Comparison of ENCODE assay signal across 21 cellular contexts in genomic region chr13:114212096-114212495, GRCh38. TPM values are rescaled to one million over a fixed set of nuclear protein-coding genes. Genes with fewer than 3 reads are reported as not detected.
DNase-seq lines count a peak whose midpoint lies in the region; ATAC-seq and TF ChIP-seq lines count a peak whose summit lies in the region.
"Had no signal": no experiment of that assay in that cellular context is flagged by ENCODE, and none has a peak within 500 bp of the region (broad histone marks: within the 10 kb centered on the region; RNA-seq: fewer than 3 reads in every experiment).

No MANE protein-coding gene starts in this region.

- no peaks in the 10 kb centered on the region for H3K4me1 ChIP-seq in gastrocnemius medialis
- H3K4me1 ChIP-seq: heart right ventricle, sigmoid colon, suprapubic skin had no signal

- H3K4me3 Mint-ChIP-seq in activated T-cell treated with anti-CD3 and anti-CD28 coated beads, Interleukin-2, amount 50 U/mL, for 72 hours: no peak overlapping the region
- H3K4me3 Mint-ChIP-seq: activated T-cell treated with anti-CD3 and anti-CD28 coated beads, Interleukin-2, amount 50 U/mL, for 4 hours had no signal

- TF ChIP-seq POLR2A in gastrocnemius medialis (IDR thresholded peaks at IDR 0.05): no peak

- H3K27ac Mint-ChIP-seq in activated T-cell treated with anti-CD3 and anti-CD28 coated beads, Interleukin-2, amount 50 U/mL, for 72 hours: no peak overlapping the region

- H3K36me3 Mint-ChIP-seq in activated T-cell treated with anti-CD3 and anti-CD28 coated beads, Interleukin-2, amount 50 U/mL, for 72 hours (ENCODE audit: insufficient read depth in 2 of 2): no peaks in the 10 kb centered on the region

- H3K4me3 ChIP-seq in fibroblast of pulmonary artery (replicated peaks; ENCODE audit: low read depth, low read length) (no peak overlapping the region), gastrocnemius medialis (no peak overlapping the region)
- H3K4me3 ChIP-seq: heart right ventricle, sigmoid colon, suprapubic skin had no signal

- H3K27me3 Mint-ChIP-seq in activated T-cell treated with anti-CD3 and anti-CD28 coated beads, Interleukin-2, amount 50 U/mL, for 72 hours (ENCODE audit: low read depth): no peaks in the 10 kb centered on the region

- peaks cover 0 to 8% (median 4%) of the 10 kb centered on the region in 3 donors for H3K27me3 ChIP-seq in gastrocnemius medialis

- no peaks in the 10 kb centered on the region for H3K36me3 ChIP-seq in gastrocnemius medialis
- H3K36me3 ChIP-seq: heart right ventricle, sigmoid colon, suprapubic skin had no signal

- H3K27ac ChIP-seq in gastrocnemius medialis: no peak overlapping the region
- H3K27ac ChIP-seq: epithelial cell of prostate, heart right ventricle, sigmoid colon, suprapubic skin had no signal

- DNase-seq in A172 (ENCODE audit: low spot score): peak; percentile 22
- peak; percentile 61 for DNase-seq in HCEC 1CT
- peak; percentile 6 for DNase-seq in amniotic epithelial cell (ENCODE audit: low read depth)
- peak; percentile 33 for DNase-seq in fibroblast of pulmonary artery (ENCODE audit: low read depth)
- no peak for DNase-seq in gastrocnemius medialis
- no peak for DNase-seq in activated T-cell treated with anti-CD3 and anti-CD28 coated beads, Interleukin-2, amount 50 U/mL, for 72 hours
- DNase-seq: activated CD4-positive, alpha-beta T cell treated with anti-CD3 and anti-CD28 coated beads, Interleukin-2, amount 50 U/mL, for 4 hours; activated T-cell treated with anti-CD3 and anti-CD28 coated beads, Interleukin-2, amount 50 U/mL, for 4 hours; GDM1; heart right ventricle; NCI-H1930; nucleus accumbens; sigmoid colon; stimulated activated CD4-positive, alpha-beta T cell treated with anti-CD3 and anti-CD28 coated beads, Interleukin-4, amount 100 ng/mL, for 24 hours; stimulated activated CD8-positive, alpha-beta memory T cell treated with anti-CD3 and anti-CD28 coated beads, Interleukin-4, amount 100 ng/mL, for 48 hours had no signal

- ATAC-seq in gastrocnemius medialis: no peak
- ATAC-seq in GM21723 (IDR thresholded peaks at IDR 0.05; ENCODE audit: unreplicated experiment): no peak
- ATAC-seq in activated T-cell treated with anti-CD3 and anti-CD28 coated beads, Interleukin-2, amount 50 U/mL, for 72 hours (replicated peaks in 1 of 2): no peak
- no peak for ATAC-seq in GM21526 (IDR thresholded peaks at IDR 0.05; ENCODE audit: low FRiP score, unreplicated experiment)
- ATAC-seq: activated T-cell treated with anti-CD3 and anti-CD28 coated beads, Interleukin-2, amount 50 U/mL, for 4 hours; HCT116; heart right ventricle had no signal

- H3K9me3 ChIP-seq in gastrocnemius medialis: no peaks in the 10 kb centered on the region
- H3K9me3 ChIP-seq: sigmoid colon had no signal

- TF ChIP-seq CTCF in fibroblast of pulmonary artery (IDR thresholded peaks at IDR 0.05; ENCODE audit: low read length, missing control alignments) (no peak), gastrocnemius medialis (IDR thresholded peaks at IDR 0.05 in 4 of 5, conservative IDR thresholded peaks at IDR 0.05 in 1 of 5) (no peak)

- H3K4me1 Mint-ChIP-seq in activated T-cell treated with anti-CD3 and anti-CD28 coated beads, Interleukin-2, amount 50 U/mL, for 72 hours (ENCODE audit: low read depth): peaks cover 16% of the 10 kb centered on the region

- in situ Hi-C loops in gastrocnemius medialis (cut with MboI; ENCODE audit: low sequenced_read_pairs in 4 of 4): no loop called here

- no peaks in the 10 kb centered on the region for H3K9me3 Mint-ChIP-seq in activated T-cell treated with anti-CD3 and anti-CD28 coated beads, Interleukin-2, amount 50 U/mL, for 72 hours
- H3K9me3 Mint-ChIP-seq: activated T-cell treated with anti-CD3 and anti-CD28 coated beads, Interleukin-2, amount 50 U/mL, for 4 hours had no signal

- intact Hi-C loops in gastrocnemius medialis (cut with DNase I; ENCODE audit: low total_unique reads): no loop called here

RNA-seq across cellular contexts. Expression of gene CDC16, which starts 22.6 kb away (rescaled TPM):
- 53.5 and 57.7 TPM in 2 replicates for total RNA-seq in A172 (2014; rRNA removed; shearing (Covaris generic))
- total RNA-seq in gastrocnemius medialis: 10 to 100 TPM; 18.5 to 22.2 (median 20.5) TPM
- total RNA-seq in activated T-cell treated with anti-CD3 and anti-CD28 coated beads, Interleukin-2, amount 50 U/mL, for 72 hours: 10 to 100 TPM; 75.1 to 99.4 TPM

RNA-seq across cellular contexts. Expression of gene CFAP97D2, which starts 33.0 kb away (rescaled TPM):
- not detected in 2 replicates for total RNA-seq in A172 (2014; rRNA removed; shearing (Covaris generic))
- not detected for total RNA-seq in gastrocnemius medialis
- 1 to 10 TPM in 1 of 2 donors, under 1 TPM in 1; 0.36 to 1.1 TPM for total RNA-seq in activated T-cell treated with anti-CD3 and anti-CD28 coated beads, Interleukin-2, amount 50 U/mL, for 72 hours
- total RNA-seq: activated T-cell treated with anti-CD3 and anti-CD28 coated beads, Interleukin-2, amount 50 U/mL, for 4 hours; heart right ventricle; OCI-LY7; sigmoid colon; suprapubic skin had no signal

Comparison
In these comparisons a context has a peak if more than half of its experiments do, and no peak if none do; other contexts are left out.
1. DNase-seq: peak in A172 (single experiment), HCEC 1CT (single experiment), amniotic epithelial cell (single experiment) and fibroblast of pulmonary artery (single experiment); none in gastrocnemius medialis (0 of 2) and activated T-cell treated with anti-CD3 and anti-CD28 coated beads, Interleukin-2, amount 50 U/mL, for 72 hours (0 of 2).